8 cellular contexts compared by ENCODE assay signal in genomic region chr3:48556796-48557626, GRCh38. TPM values are rescaled to one million over a fixed set of nuclear protein-coding genes. Genes with fewer than 3 reads are reported as not detected.
DNase-seq lines count a peak whose midpoint lies in the region; ATAC-seq and TF ChIP-seq lines count a peak whose summit lies in the region.

Gene PFKFB4, minus strand, starts transcription at chr3:48556803. Its CDS starts 26 bp downstream, at chr3:48556777.

- H3K4me3 Mint-ChIP-seq in activated B cell treated with CpG ODN at 0.5 μM for 24 hours = peak within 1 kb of the TSS; percentile 86

- peaks cover 29% of the 10 kb centered on the region for H3F3A ChIP-seq in smooth muscle cell (ENCODE audit: low read depth)

- H3K9ac ChIP-seq in smooth muscle cell (ENCODE audit: low read depth) = peak within 1 kb of the TSS; percentile 47

- peak; percentile 78 for TF ChIP-seq POLR2A in GM18951 (IDR thresholded peaks at IDR 0.05; ENCODE audit: extremely low read depth, insufficient read depth, insufficient read length)

- DNase-seq in AG09309 (ENCODE audit: low read depth) (peak; percentile 95), NCI-H2227 treated with DMSO at 0.1 percent for 48 hours (lab: John Stamatoyannopoulos, UW) (peak; percentile 97), activated B cell treated with CpG ODN at 0.5 μM for 24 hours (peak; percentile 98), caudate nucleus (lab: John Stamatoyannopoulos, UW) (peak; percentile 88 to 100 (median 99)), iPS-NIHi7 (ENCODE audit: extremely low spot score) (peak; percentile 98), smooth muscle cell (lab: John Stamatoyannopoulos, UW; ENCODE audit: unreplicated experiment) (peak; percentile 98)

- POLR2A ChIA-PET in activated B cell treated with CpG ODN at 0.5 μM for 24 hours (lab: Charles Lee) = interaction anchor here (0.5 to 2.7 kb wide), 14 partner anchors 14 to 1928 kb away, joined by 3 to 18 read pairs (median 4); partner anchors contain the start of genes ATRIP, CCDC51, QRICH1 and SLC26A6

- peak within 1 kb of the TSS; percentile 58 for H3K4me3 ChIP-seq in AG09309 (ENCODE audit: control insufficient read depth, low read depth, low read length)
- H3K4me3 ChIP-seq in smooth muscle cell = peak within 1 kb of the TSS; percentile 79

- H2AFZ ChIP-seq in smooth muscle cell (ENCODE audit: low read depth) = no peak within 1 kb of the TSS

- H3K27ac Mint-ChIP-seq in activated B cell treated with CpG ODN at 0.5 μM for 24 hours = peak within 1 kb of the TSS; percentile 87

- H3K27ac ChIP-seq in caudate nucleus (ENCODE audit: low read depth, low read length) (peak within 1 kb of the TSS; percentile 91), smooth muscle cell (ENCODE audit: low read depth) (peak within 1 kb of the TSS; percentile 43)

- intact Hi-C loops in activated B cell treated with CpG ODN at 0.5 μM for 24 hours (cut with micrococcal nuclease) = loop anchor here (1.0 to 5.0 kb wide), 13 partner anchors 50 to 1372 kb away; partner anchors contain the start of genes APEH, CCDC51, IP6K1 and IP6K2

- no peaks in the 10 kb centered on the region for H3K27me3 Mint-ChIP-seq in activated B cell treated with CpG ODN at 0.5 μM for 24 hours

- no peaks in the 10 kb centered on the region for H3K9me3 ChIP-seq in smooth muscle cell (replicated peaks; ENCODE audit: low read depth)

- peak within 1 kb of the TSS; percentile 94 for H3K4me2 ChIP-seq in smooth muscle cell

- in situ Hi-C loops in GM18951 (cut with MboI; ENCODE audit: low sequenced_read_pairs, unreplicated experiment) = no loop called here

- peaks cover 34% of the 10 kb centered on the region for H3K4me1 ChIP-seq in smooth muscle cell (ENCODE audit: low read depth)

- TF ChIP-seq CTCF in AG09309 (IDR thresholded peaks at IDR 0.05; ENCODE audit: control insufficient read depth, insufficient read depth, low read depth, low read length, missing control alignments) (no peak), activated B cell treated with CpG ODN at 0.5 μM for 24 hours (IDR thresholded peaks at IDR 0.05) (no peak), smooth muscle cell (IDR thresholded peaks at IDR 0.05; ENCODE audit: borderline replicate concordance, insufficient read depth, poor library complexity, severe bottlenecking) (no peak)

- no peaks in the 10 kb centered on the region for H3K27me3 ChIP-seq in smooth muscle cell (ENCODE audit: low read depth)

- no peaks in the 10 kb centered on the region for H3K36me3 Mint-ChIP-seq in activated B cell treated with CpG ODN at 0.5 μM for 24 hours (ENCODE audit: low read depth)

- H3K79me2 ChIP-seq in smooth muscle cell (ENCODE audit: low read depth) = peaks cover 44% of the 10 kb centered on the region

- ATAC-seq in HG03175 (IDR thresholded peaks at IDR 0.05; ENCODE audit: unreplicated experiment) = peak; percentile 88
- ATAC-seq in activated B cell treated with CpG ODN at 0.5 μM for 24 hours (ENCODE audit: low read depth) = peak; percentile 89

- H3K4me1 Mint-ChIP-seq in activated B cell treated with CpG ODN at 0.5 μM for 24 hours = peaks cover 33% of the 10 kb centered on the region

- CTCF ChIA-PET in activated B cell treated with CpG ODN at 0.5 μM for 24 hours (lab: Charles Lee) = interaction anchor here (1.2 to 3.0 kb wide), 2 partner anchors 121 to 156 kb away, joined by 11 to 20 read pairs; no protein-coding TSS in a partner anchor

- WGBS in smooth muscle cell (ENCODE audit: low lambda C conversion rate) = 2% methylated on average over 52 of the region's 53 CpGs

- H4K20me1 ChIP-seq in smooth muscle cell (ENCODE audit: low read depth) = peaks cover 42% of the 10 kb centered on the region

- H3K36me3 ChIP-seq in smooth muscle cell (ENCODE audit: low read depth) = no peaks in the 10 kb centered on the region

- H3K9me3 Mint-ChIP-seq in activated B cell treated with CpG ODN at 0.5 μM for 24 hours = no peaks in the 10 kb centered on the region

RNA-seq across cellular contexts. Expression of gene PFKFB4, which starts in this region (rescaled TPM):
- total RNA-seq in activated B cell treated with CpG ODN at 0.5 μM for 24 hours = 2.0 and 3.2 TPM in 2 replicates
- 41.4 and 48.8 TPM in 2 replicates for total RNA-seq in smooth muscle cell
- 37.4 and 47.7 TPM in 2 replicates for polyA plus RNA-seq in smooth muscle cell

Comparison
In these comparisons a context has a peak if more than half of its experiments do, and no peak if none do; other contexts are left out.
1. Peak in every context shown above with its lines: DNase-seq, ATAC-seq, H3K4me3 ChIP-seq and H3K27ac ChIP-seq.
2. RNA of gene PFKFB4 (total RNA-seq): 41.4 to 48.8 TPM in smooth muscle cell; 2.0 to 3.2 TPM in activated B cell treated with CpG ODN at 0.5 μM for 24 hours; every median in the first group is over 10 times any median in the second.